In the genomic region with DNA sequence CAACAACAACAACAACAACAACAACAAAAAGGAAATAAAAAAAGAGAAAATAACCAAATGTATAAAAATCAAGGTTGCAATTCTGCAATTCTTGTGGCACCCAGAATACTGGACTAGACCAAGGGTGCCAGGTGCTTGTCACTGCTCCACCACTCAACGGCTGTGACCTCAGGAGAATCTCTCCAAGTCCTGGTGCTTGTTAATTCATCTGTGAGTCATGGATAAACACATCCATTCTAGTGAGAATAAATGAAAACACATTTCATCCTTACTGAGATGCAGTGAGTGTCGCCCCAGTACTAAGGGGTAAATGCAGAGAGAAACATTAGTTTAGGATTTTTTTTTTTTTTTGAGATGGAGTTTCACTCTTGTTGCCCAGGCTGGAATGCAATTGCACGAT, we compare ENCODE assay signal across 19 cellular contexts.
"Had no signal": no experiment of that assay in that cellular context is flagged by ENCODE, and none has a peak within 500 bp of the region (broad histone marks: within the 10 kb centered on the region; RNA-seq: fewer than 3 reads in every experiment).

No MANE protein-coding gene starts in this region.

- ATAC-seq: activated CD8-positive, alpha-beta memory T cell treated with anti-CD3 and anti-CD28 coated beads, Interleukin-2, amount 10 ng/mL, durations not matched to agents 7 days and 5 days; activated CD8-positive, alpha-beta T cell treated with anti-CD3 and anti-CD28 coated beads, Interleukin-2, amount 10 ng/mL, durations not matched to agents 7 days and 5 days; activated naive CD8-positive, alpha-beta T cell treated with anti-CD3 and anti-CD28 coated beads, Interleukin-2, amount 50 U/mL, for 24 hours; gastroesophageal sphincter; left cardiac atrium; naive thymus-derived CD4-positive, alpha-beta T cell; right lobe of liver; stimulated activated effector memory CD8-positive, alpha-beta T cell treated with anti-CD3 and anti-CD28 coated beads, Interleukin-12 subunit alpha, Interleukin-12 subunit beta, amount 100 ng/mL, for 72 hours had no signal

- DNase-seq: activated B cell treated with CpG ODN at 0.5 μM for 24 hours; activated CD8-positive, alpha-beta memory T cell treated with anti-CD3 and anti-CD28 coated beads, Interleukin-2, amount 10 ng/mL, durations not matched to agents 7 days and 5 days; activated CD8-positive, alpha-beta T cell treated with anti-CD3 and anti-CD28 coated beads, Interleukin-2, amount 10 ng/mL, durations not matched to agents 7 days and 5 days; activated naive CD8-positive, alpha-beta T cell treated with anti-CD3 and anti-CD28 coated beads, Interleukin-2, amount 50 U/mL, for 24 hours; activated T-cell treated with anti-CD3 and anti-CD28 coated beads, Interleukin-2, amount 50 U/mL, for 48 hours; amygdala; effector CD4-positive, alpha-beta T cell; left cardiac atrium; naive thymus-derived CD4-positive, alpha-beta T cell; ovary; right lobe of liver; stimulated activated CD4-positive, alpha-beta T cell treated with anti-CD3 and anti-CD28 coated beads, Interleukin-4, amount 100 ng/mL, for 24 hours; trophoblast cell had no signal

- H3K9me3 ChIP-seq: esophagus muscularis mucosa, gastroesophageal sphincter, ovary, right lobe of liver, thoracic aorta had no signal

- H3K4me1 ChIP-seq: esophagus muscularis mucosa, gastroesophageal sphincter, right lobe of liver had no signal

- H3K27ac ChIP-seq: esophagus muscularis mucosa, gastroesophageal sphincter, hepatocyte, ovary, right lobe of liver, skin epidermis, thoracic aorta had no signal

- H2AFZ ChIP-seq: hepatocyte had no signal

- H3K27me3 ChIP-seq: esophagus muscularis mucosa, ovary, right lobe of liver had no signal

- H3K79me2 ChIP-seq: hepatocyte had no signal

- H3K4me2 ChIP-seq: hepatocyte had no signal

- H3K36me3 ChIP-seq: esophagus muscularis mucosa, gastroesophageal sphincter, ovary, right lobe of liver, thoracic aorta had no signal

- H3K4me3 ChIP-seq: esophagus muscularis mucosa, gastroesophageal sphincter, hepatocyte, ovary, right lobe of liver, skin epidermis, thoracic aorta had no signal
